In genomic region chr16:1317479-1318267, GRCh38 we compare ENCODE assay signal across 19 cellular contexts. TPM values are rescaled to one million over a fixed set of nuclear protein-coding genes. Genes with fewer than 3 reads are reported as not detected.
DNase-seq lines count a peak whose midpoint lies in the region; ATAC-seq, FAIRE-seq and TF ChIP-seq lines count a peak whose summit lies in the region.
"Had no signal": no experiment of that assay in that cellular context is flagged by ENCODE, and none has a peak within 500 bp of the region (broad histone marks: within the 10 kb centered on the region; RNA-seq: fewer than 3 reads in every experiment).

No MANE protein-coding gene starts in this region.

- POLR2A ChIA-PET in HepG2 (lab: Yijun Ruan, JAX): interaction anchor here (1.1 kb wide), 1 partner anchor 14 kb away, joined by 3 read pairs; no protein-coding TSS in a partner anchor

- H3K4me3 ChIP-seq in HepG2 (replicated peaks in 1 of 3; ENCODE audit: insufficient read depth in 1 of 3, low read depth in 2 of 3, low read length in 3 of 3): no peak overlapping the region
- H3K4me3 ChIP-seq in right lobe of liver: no peak overlapping the region
- H3K4me3 ChIP-seq in NT2/D1 (ENCODE audit: insufficient read length, low read depth): no peak overlapping the region
- no peak overlapping the region for H3K4me3 ChIP-seq in endodermal cell (ENCODE audit: low read length)
- H3K4me3 ChIP-seq: HAP-1 had no signal

- CTCF ChIA-PET in HepG2 (lab: Yijun Ruan, JAX; ENCODE audit: low intra/inter-chr PET ratio, low total read pairs): no interaction called here

- H3K4me1 ChIP-seq in HepG2 (ENCODE audit: insufficient read depth, low read length): peaks cover 4% of the 10 kb centered on the region; the same call in 1 of the 2 replicates
- H3K4me1 ChIP-seq in right lobe of liver: no peaks in the 10 kb centered on the region
- peaks cover 10% of the 10 kb centered on the region for H3K4me1 ChIP-seq in NT2/D1 (ENCODE audit: insufficient read depth, insufficient read length)
- H3K4me1 ChIP-seq in endodermal cell (ENCODE audit: control insufficient read depth, insufficient read depth, low read length): no peaks in the 10 kb centered on the region
- H3K4me1 ChIP-seq: HAP-1 had no signal

- in situ Hi-C loops in HepG2 (cut with HindIII; ENCODE audit: extremely low pct_ligation_motif_present, low pct_unique_long_range_greater_than_20kb): no loop called here

- ATAC-seq in HepG2: no peak
- no peak for ATAC-seq in right lobe of liver
- ATAC-seq in stimulated activated effector memory CD8-positive, alpha-beta T cell treated with anti-CD3 and anti-CD28 coated beads, Interleukin-12 subunit alpha, Interleukin-12 subunit beta, amount 100 ng/mL, for 72 hours: no peak

- BruUV-seq in HepG2 (replicated peaks; lab: Mats Ljungman, UMichigan): no TSS peak

- H3K9ac ChIP-seq in HepG2 (ENCODE audit: insufficient read depth, low read depth, low read length) (no peak overlapping the region), NT2/D1 (ENCODE audit: insufficient read length, low read depth) (peak overlapping the region; percentile 32), endodermal cell (ENCODE audit: extremely low read depth, low read length, poor library complexity, severe bottlenecking) (no peak overlapping the region)
- H3K9ac ChIP-seq: SK-N-SH had no signal

- H3K79me2 ChIP-seq in HepG2 (ENCODE audit: insufficient read depth, low read length): peaks cover 35% of the 10 kb centered on the region

- no peak for TF ChIP-seq CTCF in HepG2 (CRISPR knock-in tag; IDR thresholded peaks at IDR 0.05)
- TF ChIP-seq CTCF in right lobe of liver (IDR thresholded peaks at IDR 0.05): no peak
- no peak for TF ChIP-seq CTCF in endodermal cell (conservative IDR thresholded peaks at IDR 0.05)

- H3K27me3 Mint-ChIP-seq in endodermal cell (ENCODE audit: insufficient read depth): no peaks in the 10 kb centered on the region

- no peak overlapping the region for H3K4me2 ChIP-seq in HepG2 (ENCODE audit: low read depth, low read length)
- H3K4me2 ChIP-seq: SK-N-SH had no signal

- H3K9me3 ChIP-seq in HepG2 (ENCODE audit: low read length) (no peaks in the 10 kb centered on the region), right lobe of liver (no peaks in the 10 kb centered on the region), NT2/D1 (ENCODE audit: insufficient read depth, low read length) (no peaks in the 10 kb centered on the region), endodermal cell (ENCODE audit: control insufficient read depth, low read length) (no peaks in the 10 kb centered on the region)
- H3K9me3 ChIP-seq: HAP-1, SK-N-SH had no signal

- no peak for TF ChIP-seq POLR2A in HepG2 (IDR thresholded peaks at IDR 0.05; ENCODE audit: insufficient read depth in 1 of 2, low read depth in 2 of 2, low read length in 2 of 2)
- no peak for TF ChIP-seq POLR2A in right lobe of liver (IDR thresholded peaks at IDR 0.05)

- intact Hi-C loops in HepG2 (cut with micrococcal nuclease; ENCODE audit: unreplicated experiment) (no loop called here), right lobe of liver (cut with DNase I) (no loop called here), posterior cingulate gyrus (cut with DNase I) (no loop called here)

- no peaks in the 10 kb centered on the region for H3K9me3 Mint-ChIP-seq in endodermal cell
- H3K9me3 Mint-ChIP-seq in stimulated activated effector memory CD8-positive, alpha-beta T cell treated with anti-CD3 and anti-CD28 coated beads, Interleukin-12 subunit alpha, Interleukin-12 subunit beta, amount 100 ng/mL, for 72 hours: no peaks in the 10 kb centered on the region

- no peak for DNase-seq in HepG2 (ENCODE audit: low spot score)
- no peak for DNase-seq in right lobe of liver
- no peak for DNase-seq in NT2/D1 (ENCODE audit: low read depth, low spot score)
- DNase-seq in endodermal cell: no peak
- no peak for DNase-seq in stimulated activated effector memory CD8-positive, alpha-beta T cell treated with anti-CD3 and anti-CD28 coated beads, Interleukin-12 subunit alpha, Interleukin-12 subunit beta, amount 100 ng/mL, for 72 hours (ENCODE audit: low spot score in 2 of 2)
- DNase-seq in NCI-H774 (lab: John Stamatoyannopoulos, UW): no peak
- no peak for DNase-seq in NCI-H2081 treated with DMSO at 0.1 percent for 48 hours (lab: John Stamatoyannopoulos, UW)
- DNase-seq in posterior cingulate gyrus: no peak
- DNase-seq: C1 segment of cervical spinal cord; DND-41; MM.1S; NCI-H1105; NCI-H1694; NK-92 treated with Interleukin-12 subunit alpha and Interleukin-12 subunit beta, amount 100 ng/mL, for 24 hours; OCI-M1; SHP77; SK-N-SH had no signal

- no peak overlapping the region for H3K27ac ChIP-seq in HepG2 (ENCODE audit: extremely low read length, insufficient read depth, low read length)
- no peak overlapping the region for H3K27ac ChIP-seq in right lobe of liver
- no peak overlapping the region for H3K27ac ChIP-seq in endodermal cell (ENCODE audit: low read depth, low read length)
- H3K27ac ChIP-seq: HL-60 had no signal

- no peak for TF ChIP-seq RAD21 in HepG2 (CRISPR knock-in tag; IDR thresholded peaks at IDR 0.05)

- TF ChIP-seq EP300 in HepG2 (IDR thresholded peaks at IDR 0.05; ENCODE audit: low read depth in 2 of 2, low read length in 2 of 2) (no peak), HepG2 (CRISPR knock-in tag; IDR thresholded peaks at IDR 0.05; ENCODE audit: borderline replicate concordance) (no peak)

- no peak overlapping the region for H2AFZ ChIP-seq in HepG2 (ENCODE audit: low read length)

- H3K36me3 ChIP-seq in HepG2 (replicated peaks in 1 of 2; ENCODE audit: control insufficient read depth in 1 of 2, insufficient read depth in 2 of 2, low read length in 2 of 2) (peaks cover 51 to 87% of the 10 kb centered on the region in 2 experiments; a peak in 4 of 5 replicates), right lobe of liver (peaks cover 0 to 84% (median 40%) of the 10 kb centered on the region in 4 donors), NT2/D1 (ENCODE audit: insufficient read depth, insufficient read length, low read length) (peaks cover 96% of the 10 kb centered on the region), endodermal cell (ENCODE audit: control insufficient read depth, insufficient read depth, low read length) (peaks cover 85% of the 10 kb centered on the region)

- H3K27me3 ChIP-seq in HepG2 (ENCODE audit: control insufficient read depth in 1 of 2, insufficient read depth in 2 of 2, low read length in 2 of 2) (no peaks in the 10 kb centered on the region), right lobe of liver (no peaks in the 10 kb centered on the region), NT2/D1 (ENCODE audit: insufficient read depth, insufficient read length) (no peaks in the 10 kb centered on the region), endodermal cell (ENCODE audit: control insufficient read depth, insufficient read depth, low read length, poor library complexity, severe bottlenecking) (no peaks in the 10 kb centered on the region)

- 98% methylated on average over 25 of the region's 32 CpGs for WGBS in HepG2 (ENCODE audit: low lambda C conversion rate)
- WGBS in right lobe of liver (ENCODE audit: insufficient coverage, low coverage, low lambda C conversion rate, missing lambda C conversion rate): 93% methylated on average over 17 of the region's 32 CpGs
- WGBS in endodermal cell (ENCODE audit: insufficient coverage in 1 of 2, insufficient read length in 1 of 2), 2 experiments: 97% methylated on average over 29 to 32 of the region's 32 CpGs

- no peak overlapping the region for H3K4me3 Mint-ChIP-seq in endodermal cell
- no peak overlapping the region for H3K4me3 Mint-ChIP-seq in stimulated activated effector memory CD8-positive, alpha-beta T cell treated with anti-CD3 and anti-CD28 coated beads, Interleukin-12 subunit alpha, Interleukin-12 subunit beta, amount 100 ng/mL, for 72 hours

- peak overlapping the region; percentile 39 for H3K27ac Mint-ChIP-seq in endodermal cell
- H3K27ac Mint-ChIP-seq in stimulated activated effector memory CD8-positive, alpha-beta T cell treated with anti-CD3 and anti-CD28 coated beads, Interleukin-12 subunit alpha, Interleukin-12 subunit beta, amount 100 ng/mL, for 72 hours: peak overlapping the region; percentile 37

- H4K20me1 ChIP-seq in HepG2 (ENCODE audit: insufficient read depth, low read length): peaks cover 28% of the 10 kb centered on the region

- H3K4me1 Mint-ChIP-seq in endodermal cell: peaks cover 2% of the 10 kb centered on the region
- peaks cover 20% of the 10 kb centered on the region for H3K4me1 Mint-ChIP-seq in stimulated activated effector memory CD8-positive, alpha-beta T cell treated with anti-CD3 and anti-CD28 coated beads, Interleukin-12 subunit alpha, Interleukin-12 subunit beta, amount 100 ng/mL, for 72 hours

- H3K36me3 Mint-ChIP-seq in endodermal cell (ENCODE audit: low read depth): peaks cover 84% of the 10 kb centered on the region
- H3K36me3 Mint-ChIP-seq in stimulated activated effector memory CD8-positive, alpha-beta T cell treated with anti-CD3 and anti-CD28 coated beads, Interleukin-12 subunit alpha, Interleukin-12 subunit beta, amount 100 ng/mL, for 72 hours: peaks cover 100% of the 10 kb centered on the region

- FAIRE-seq in HepG2 (lab: Jason Lieb, UNC): no peak

RNA-seq across cellular contexts. Expression of gene UBE2I, which starts 8.2 kb away (rescaled TPM):
- total RNA-seq in HepG2 (2016; rRNA removed; fragmentation: Illumina TruSeq; extraction: Trizol) (75.8 and 87.9 TPM in 2 replicates), right lobe of liver (10 to 100 TPM; 25.0 to 48.0 (median 39.3) TPM), endodermal cell (100 to 1,000 TPM; 250 to 294 TPM)
- total RNA-seq in HepG2 (2016; cell fraction: cytosol; rRNA removed; fragmentation: Illumina TruSeq; extraction: Trizol; ENCODE audit: low read depth): 35.5 and 39.4 TPM in 2 replicates
- total RNA-seq in HepG2 (2016; cell fraction: insoluble cytoplasmic fraction; rRNA removed; fragmentation: Illumina TruSeq; extraction: Trizol): 66.6 and 79.8 TPM in 2 replicates
- 55.4 and 63.3 TPM in 2 replicates for total RNA-seq in HepG2 (2016; cell fraction: membrane; rRNA removed; fragmentation: Illumina TruSeq; extraction: Trizol)
- 41.5 and 41.7 TPM in 2 replicates for total RNA-seq in HepG2 (2016; cell fraction: nucleus; rRNA removed; fragmentation: Illumina TruSeq; extraction: Trizol)
- polyA plus RNA-seq in HepG2 (2011; rRNA removed): 79.5 and 98.9 TPM in 2 replicates
- 57.9 and 77.8 TPM in 2 replicates for polyA plus RNA-seq in HepG2 (2011; cell fraction: cytosol; rRNA removed)
- 115 and 128 TPM in 2 replicates for polyA plus RNA-seq in HepG2 (2011; cell fraction: nucleus; rRNA removed)
- 91.6 and 108 TPM in 2 replicates for polyA plus RNA-seq in HepG2 (2012)
- 94.9 and 118 TPM in 2 replicates for polyA plus RNA-seq in HepG2 (2016; cell fraction: cytosol; fragmentation: Illumina TruSeq; extraction: Trizol; ENCODE audit: low read depth)
- polyA plus RNA-seq in HepG2 (2016; cell fraction: insoluble cytoplasmic fraction; fragmentation: Illumina TruSeq; extraction: Trizol; ENCODE audit: low read depth): 181 and 205 TPM in 2 replicates
- polyA plus RNA-seq in HepG2 (2016; cell fraction: membrane; fragmentation: Illumina TruSeq; extraction: Trizol; ENCODE audit: low read depth): 118 and 119 TPM in 2 replicates
- polyA plus RNA-seq in HepG2 (2016; cell fraction: nucleus; fragmentation: Illumina TruSeq; extraction: Trizol; ENCODE audit: insufficient read depth, low read depth): 163 and 194 TPM in 2 replicates
- 39.2 and 48.3 TPM in 2 replicates for polyA minus RNA-seq in HepG2 (2011; rRNA and poly(A)+ RNA removed; ENCODE audit: low replicate concordance)
- 54.8 and 55.8 TPM in 2 replicates for polyA minus RNA-seq in HepG2 (2011; cell fraction: cytosol; rRNA and poly(A)+ RNA removed)
- polyA minus RNA-seq in HepG2 (2011; cell fraction: nucleus; rRNA and poly(A)+ RNA removed): 63.8 and 72.6 TPM in 2 replicates
- 223 TPM for polyA plus RNA-seq in endodermal cell (2013, experiment 1 of 2)
- 222 TPM for polyA plus RNA-seq in endodermal cell (2013, experiment 2 of 2)

RNA-seq across cellular contexts. Expression of gene BAIAP3, which starts 15.8 kb away (rescaled TPM):
- 2.0 and 3.2 TPM in 2 replicates for total RNA-seq in HepG2 (2016; rRNA removed; fragmentation: Illumina TruSeq; extraction: Trizol)
- 0.40 and 0.79 TPM in 2 replicates for total RNA-seq in HepG2 (2016; cell fraction: cytosol; rRNA removed; fragmentation: Illumina TruSeq; extraction: Trizol; ENCODE audit: low read depth)
- total RNA-seq in HepG2 (2016; cell fraction: insoluble cytoplasmic fraction; rRNA removed; fragmentation: Illumina TruSeq; extraction: Trizol): 1.2 and 2.4 TPM in 2 replicates
- total RNA-seq in HepG2 (2016; cell fraction: membrane; rRNA removed; fragmentation: Illumina TruSeq; extraction: Trizol): 0.80 and 1.3 TPM in 2 replicates
- total RNA-seq in HepG2 (2016; cell fraction: nucleus; rRNA removed; fragmentation: Illumina TruSeq; extraction: Trizol): 2.8 and 4.0 TPM in 2 replicates
- polyA plus RNA-seq in HepG2 (2011; rRNA removed): 5.7 and 9.1 TPM in 2 replicates
- polyA plus RNA-seq in HepG2 (2011; cell fraction: cytosol; rRNA removed): 2.2 and 2.3 TPM in 2 replicates
- polyA plus RNA-seq in HepG2 (2011; cell fraction: nucleus; rRNA removed): 91.6 and 123 TPM in 2 replicates
- 3.7 and 4.3 TPM in 2 replicates for polyA plus RNA-seq in HepG2 (2012)
- 0.31 and 0.35 TPM in 2 replicates for polyA plus RNA-seq in HepG2 (2016; cell fraction: cytosol; fragmentation: Illumina TruSeq; extraction: Trizol; ENCODE audit: low read depth)
- 1.0 and 2.5 TPM in 2 replicates for polyA plus RNA-seq in HepG2 (2016; cell fraction: insoluble cytoplasmic fraction; fragmentation: Illumina TruSeq; extraction: Trizol; ENCODE audit: low read depth)
- polyA plus RNA-seq in HepG2 (2016; cell fraction: membrane; fragmentation: Illumina TruSeq; extraction: Trizol; ENCODE audit: low read depth): 0.46 and 0.62 TPM in 2 replicates
- 5.9 and 9.4 TPM in 2 replicates for polyA plus RNA-seq in HepG2 (2016; cell fraction: nucleus; fragmentation: Illumina TruSeq; extraction: Trizol; ENCODE audit: insufficient read depth, low read depth)
- polyA minus RNA-seq in HepG2 (2011; rRNA and poly(A)+ RNA removed; ENCODE audit: low replicate concordance): 0.40 and 7.9 TPM in 2 replicates
- 2.1 and 2.6 TPM in 2 replicates for polyA minus RNA-seq in HepG2 (2011; cell fraction: cytosol; rRNA and poly(A)+ RNA removed)
- 12.2 and 20.9 TPM in 2 replicates for polyA minus RNA-seq in HepG2 (2011; cell fraction: nucleus; rRNA and poly(A)+ RNA removed)
- total RNA-seq in right lobe of liver: 1 to 10 TPM; 5.4 to 7.6 (median 5.8) TPM
- total RNA-seq in endodermal cell: 10 to 100 TPM; 25.0 to 43.5 TPM
- polyA plus RNA-seq in endodermal cell (2013, experiment 1 of 2): 21.8 TPM
- polyA plus RNA-seq in endodermal cell (2013, experiment 2 of 2): 19.6 TPM

RNA-seq across cellular contexts. Expression of gene TSR3, which starts 34.0 kb away (rescaled TPM):
- total RNA-seq in HepG2 (2016; rRNA removed; fragmentation: Illumina TruSeq; extraction: Trizol) (45.1 and 51.0 TPM in 2 replicates), right lobe of liver (10 to 100 TPM; 20.7 to 66.5 (median 24.5) TPM), endodermal cell (10 to 100 TPM; 64.9 to 67.4 TPM)
- total RNA-seq in HepG2 (2016; cell fraction: cytosol; rRNA removed; fragmentation: Illumina TruSeq; extraction: Trizol; ENCODE audit: low read depth): 118 and 125 TPM in 2 replicates
- total RNA-seq in HepG2 (2016; cell fraction: insoluble cytoplasmic fraction; rRNA removed; fragmentation: Illumina TruSeq; extraction: Trizol): 49.3 and 52.7 TPM in 2 replicates
- 124 and 132 TPM in 2 replicates for total RNA-seq in HepG2 (2016; cell fraction: membrane; rRNA removed; fragmentation: Illumina TruSeq; extraction: Trizol)
- 18.2 and 27.2 TPM in 2 replicates for total RNA-seq in HepG2 (2016; cell fraction: nucleus; rRNA removed; fragmentation: Illumina TruSeq; extraction: Trizol)
- polyA plus RNA-seq in HepG2 (2011; rRNA removed): 24.2 and 26.2 TPM in 2 replicates
- polyA plus RNA-seq in HepG2 (2011; cell fraction: cytosol; rRNA removed): 32.0 and 45.5 TPM in 2 replicates
- polyA plus RNA-seq in HepG2 (2011; cell fraction: nucleus; rRNA removed): 19.0 and 20.6 TPM in 2 replicates
- 21.4 TPM in 2 replicates for polyA plus RNA-seq in HepG2 (2012)
- 132 and 144 TPM in 2 replicates for polyA plus RNA-seq in HepG2 (2016; cell fraction: cytosol; fragmentation: Illumina TruSeq; extraction: Trizol; ENCODE audit: low read depth)
- 51.4 and 56.6 TPM in 2 replicates for polyA plus RNA-seq in HepG2 (2016; cell fraction: insoluble cytoplasmic fraction; fragmentation: Illumina TruSeq; extraction: Trizol; ENCODE audit: low read depth)
- polyA plus RNA-seq in HepG2 (2016; cell fraction: membrane; fragmentation: Illumina TruSeq; extraction: Trizol; ENCODE audit: low read depth): 124 TPM in 2 replicates
- polyA plus RNA-seq in HepG2 (2016; cell fraction: nucleus; fragmentation: Illumina TruSeq; extraction: Trizol; ENCODE audit: insufficient read depth, low read depth): 43.7 and 46.5 TPM in 2 replicates
- 32.8 and 34.9 TPM in 2 replicates for polyA minus RNA-seq in HepG2 (2011; rRNA and poly(A)+ RNA removed; ENCODE audit: low replicate concordance)
- 14.0 and 21.0 TPM in 2 replicates for polyA minus RNA-seq in HepG2 (2011; cell fraction: cytosol; rRNA and poly(A)+ RNA removed)
- polyA minus RNA-seq in HepG2 (2011; cell fraction: nucleus; rRNA and poly(A)+ RNA removed): 6.6 and 7.2 TPM in 2 replicates
- 47.0 TPM for polyA plus RNA-seq in endodermal cell (2013, experiment 1 of 2)
- polyA plus RNA-seq in endodermal cell (2013, experiment 2 of 2): 44.1 TPM

RNA-seq across cellular contexts. Expression of gene GNPTG, which starts 34.1 kb away (rescaled TPM):
- total RNA-seq in HepG2 (2016; rRNA removed; fragmentation: Illumina TruSeq; extraction: Trizol) (8.8 and 22.7 TPM in 2 replicates), right lobe of liver (10 to 100 TPM; 44.3 to 72.8 (median 63.0) TPM), endodermal cell (10 to 100 TPM; 34.0 to 38.4 TPM)
- total RNA-seq in HepG2 (2016; cell fraction: cytosol; rRNA removed; fragmentation: Illumina TruSeq; extraction: Trizol; ENCODE audit: low read depth): 8.5 and 9.4 TPM in 2 replicates
- 7.2 and 22.9 TPM in 2 replicates for total RNA-seq in HepG2 (2016; cell fraction: insoluble cytoplasmic fraction; rRNA removed; fragmentation: Illumina TruSeq; extraction: Trizol)
- 11.3 and 14.3 TPM in 2 replicates for total RNA-seq in HepG2 (2016; cell fraction: membrane; rRNA removed; fragmentation: Illumina TruSeq; extraction: Trizol)
- total RNA-seq in HepG2 (2016; cell fraction: nucleus; rRNA removed; fragmentation: Illumina TruSeq; extraction: Trizol): 18.3 and 21.7 TPM in 2 replicates
- polyA plus RNA-seq in HepG2 (2011; rRNA removed): 71.1 and 79.9 TPM in 2 replicates
- polyA plus RNA-seq in HepG2 (2011; cell fraction: cytosol; rRNA removed): 54.7 and 81.5 TPM in 2 replicates
- polyA plus RNA-seq in HepG2 (2011; cell fraction: nucleus; rRNA removed): 96.1 and 122 TPM in 2 replicates
- polyA plus RNA-seq in HepG2 (2012): 23.4 and 23.5 TPM in 2 replicates
- polyA plus RNA-seq in HepG2 (2016; cell fraction: cytosol; fragmentation: Illumina TruSeq; extraction: Trizol; ENCODE audit: low read depth): 15.1 and 18.1 TPM in 2 replicates
- 15.0 and 19.6 TPM in 2 replicates for polyA plus RNA-seq in HepG2 (2016; cell fraction: insoluble cytoplasmic fraction; fragmentation: Illumina TruSeq; extraction: Trizol; ENCODE audit: low read depth)
- polyA plus RNA-seq in HepG2 (2016; cell fraction: membrane; fragmentation: Illumina TruSeq; extraction: Trizol; ENCODE audit: low read depth): 15.9 and 17.7 TPM in 2 replicates
- polyA plus RNA-seq in HepG2 (2016; cell fraction: nucleus; fragmentation: Illumina TruSeq; extraction: Trizol; ENCODE audit: insufficient read depth, low read depth): 81.4 and 87.5 TPM in 2 replicates
- polyA minus RNA-seq in HepG2 (2011; rRNA and poly(A)+ RNA removed; ENCODE audit: low replicate concordance): 35.8 and 59.3 TPM in 2 replicates
- 14.2 and 19.1 TPM in 2 replicates for polyA minus RNA-seq in HepG2 (2011; cell fraction: cytosol; rRNA and poly(A)+ RNA removed)
- polyA minus RNA-seq in HepG2 (2011; cell fraction: nucleus; rRNA and poly(A)+ RNA removed): 7.6 and 15.6 TPM in 2 replicates
- 22.5 TPM for polyA plus RNA-seq in endodermal cell (2013, experiment 1 of 2)
- 22.2 TPM for polyA plus RNA-seq in endodermal cell (2013, experiment 2 of 2)
